In genomic region chr1:205716371-205717132, GRCh38 we compare ENCODE assay signal across 15 cellular contexts. TPM values are rescaled to one million over a fixed set of nuclear protein-coding genes. Genes with fewer than 3 reads are reported as not detected.
DNase-seq lines count a peak whose midpoint lies in the region; ATAC-seq and TF ChIP-seq lines count a peak whose summit lies in the region.
"Had no signal": no experiment of that assay in that cellular context is flagged by ENCODE, and none has a peak within 500 bp of the region (broad histone marks: within the 10 kb centered on the region; RNA-seq: fewer than 3 reads in every experiment).

No MANE protein-coding gene starts in this region.

- DNase-seq in activated naive CD4-positive, alpha-beta T cell (lab: John Stamatoyannopoulos, UW), result no peak
- no peak for DNase-seq in activated naive CD8-positive, alpha-beta T cell treated with anti-CD3 and anti-CD28 coated beads, Interleukin-2, amount 50 U/mL, for 24 hours
- no peak for DNase-seq in right lobe of liver
- no peak for DNase-seq in transverse colon
- DNase-seq in cerebellar nuclear complex (lab: John Stamatoyannopoulos, UW), result no peak
- DNase-seq in NK-92 (lab: John Stamatoyannopoulos, UW; ENCODE audit: unreplicated experiment), result no peak
- DNase-seq in GM03348 (ENCODE audit: low spot score), result no peak
- DNase-seq: ACHN, HFFc6, left cardiac atrium, NCI-H1436, NCI-H526, nucleus accumbens had no signal

- H3K9me3 ChIP-seq in right lobe of liver, result peaks cover 0 to 3% (median 0%) of the 10 kb centered on the region in 4 donors
- H3K9me3 ChIP-seq in transverse colon, result no peaks in the 10 kb centered on the region
- H3K9me3 ChIP-seq: BLaER1 treated with 17β-estradiol and CSF1 and Interleukin-3, amounts not matched to agents 10 nM and 100 nM had no signal

- TF ChIP-seq CTCF in right lobe of liver (IDR thresholded peaks at IDR 0.05) (no peak), transverse colon (IDR thresholded peaks at IDR 0.05) (no peak)

- no peak for TF ChIP-seq POLR2A in right lobe of liver (IDR thresholded peaks at IDR 0.05)
- no peak for TF ChIP-seq POLR2A in transverse colon (IDR thresholded peaks at IDR 0.05)

- H3K9me3 Mint-ChIP-seq in activated naive CD4-positive, alpha-beta T cell treated with anti-CD3 and anti-CD28 coated beads, Interleukin-2, amount 50 U/mL, for 24 hours, result no peaks in the 10 kb centered on the region
- H3K9me3 Mint-ChIP-seq in activated naive CD8-positive, alpha-beta T cell treated with anti-CD3 and anti-CD28 coated beads, Interleukin-2, amount 50 U/mL, for 24 hours, result no peaks in the 10 kb centered on the region
- H3K9me3 Mint-ChIP-seq: HFFc6 had no signal

- peak overlapping the region; percentile 90 for H3K27ac Mint-ChIP-seq in activated naive CD4-positive, alpha-beta T cell treated with anti-CD3 and anti-CD28 coated beads, Interleukin-2, amount 50 U/mL, for 24 hours
- H3K27ac Mint-ChIP-seq in activated naive CD8-positive, alpha-beta T cell treated with anti-CD3 and anti-CD28 coated beads, Interleukin-2, amount 50 U/mL, for 24 hours, result peak overlapping the region; percentile 29

- H3K4me3 Mint-ChIP-seq in activated naive CD4-positive, alpha-beta T cell treated with anti-CD3 and anti-CD28 coated beads, Interleukin-2, amount 50 U/mL, for 24 hours, result no peak overlapping the region
- no peak overlapping the region for H3K4me3 Mint-ChIP-seq in activated naive CD8-positive, alpha-beta T cell treated with anti-CD3 and anti-CD28 coated beads, Interleukin-2, amount 50 U/mL, for 24 hours
- H3K4me3 Mint-ChIP-seq: HFFc6 had no signal

- intact Hi-C loops in right lobe of liver (cut with DNase I) (loop anchor here in 1 of 2 donors (10.0 kb wide), 1 partner anchor 52 kb away; no protein-coding TSS in a partner anchor), transverse colon (cut with DNase I; ENCODE audit: low total_unique reads) (no loop called here)

- H3K4me3 ChIP-seq in right lobe of liver (no peak overlapping the region), transverse colon (no peak overlapping the region)
- H3K4me3 ChIP-seq: BLaER1 treated with 17β-estradiol and CSF1 and Interleukin-3, amounts not matched to agents 10 nM and 100 nM had no signal

- H3K27me3 ChIP-seq in right lobe of liver (no peaks in the 10 kb centered on the region), transverse colon (no peaks in the 10 kb centered on the region)
- H3K27me3 ChIP-seq: BLaER1 treated with 17β-estradiol and CSF1 and Interleukin-3, amounts not matched to agents 10 nM and 100 nM had no signal

- H3K4me1 ChIP-seq in right lobe of liver, result peaks cover 0 to 63% (median 26%) of the 10 kb centered on the region in 4 donors
- H3K4me1 ChIP-seq in transverse colon, result peaks cover 0 to 40% (median 24%) of the 10 kb centered on the region in 4 donors

- in situ Hi-C loops in transverse colon (cut with MboI; ENCODE audit: low pct_ligation_motif_present in 1 of 4, low pct_unique_long_range_greater_than_20kb in 1 of 4, low sequenced_read_pairs in 3 of 4), result loop anchor here in 1 of 4 donors (10.0 kb wide), 1 partner anchor 62 kb away; no protein-coding TSS in a partner anchor

- no peaks in the 10 kb centered on the region for H3K27me3 Mint-ChIP-seq in activated naive CD4-positive, alpha-beta T cell treated with anti-CD3 and anti-CD28 coated beads, Interleukin-2, amount 50 U/mL, for 24 hours
- H3K27me3 Mint-ChIP-seq in activated naive CD8-positive, alpha-beta T cell treated with anti-CD3 and anti-CD28 coated beads, Interleukin-2, amount 50 U/mL, for 24 hours, result no peaks in the 10 kb centered on the region

- peaks cover 0 to 37% (median 19%) of the 10 kb centered on the region in 4 donors for H3K36me3 ChIP-seq in right lobe of liver
- peaks cover 0 to 40% (median 19%) of the 10 kb centered on the region in 4 donors for H3K36me3 ChIP-seq in transverse colon

- H3K27ac ChIP-seq in right lobe of liver (peak overlapping the region; percentile 6 to 79 (median 57)), transverse colon (peak overlapping the region; percentile 17 to 74 (median 38))
- H3K27ac ChIP-seq: BLaER1 treated with 17β-estradiol and CSF1 and Interleukin-3, amounts not matched to agents 10 nM and 100 nM had no signal

- ATAC-seq in activated naive CD8-positive, alpha-beta T cell treated with anti-CD3 and anti-CD28 coated beads, Interleukin-2, amount 50 U/mL, for 24 hours, result no peak
- ATAC-seq in right lobe of liver, result peak in 2 of 4 donors; percentile 9 to 15
- ATAC-seq: left cardiac atrium had no signal

- no peak for TF ChIP-seq EP300 in transverse colon (IDR thresholded peaks at IDR 0.05; ENCODE audit: low read depth)

- 54% methylated on average over 7 of the region's 7 CpGs for WGBS in right lobe of liver (ENCODE audit: insufficient coverage, low coverage, low lambda C conversion rate, missing lambda C conversion rate)
- 58 to 65% methylated on average over 5 to 7 of the region's 7 CpGs for WGBS in transverse colon (ENCODE audit: low coverage in 1 of 2), 2 donors

- H3K4me1 Mint-ChIP-seq in activated naive CD4-positive, alpha-beta T cell treated with anti-CD3 and anti-CD28 coated beads, Interleukin-2, amount 50 U/mL, for 24 hours, result peaks cover 22% of the 10 kb centered on the region
- peaks cover 31% of the 10 kb centered on the region for H3K4me1 Mint-ChIP-seq in activated naive CD8-positive, alpha-beta T cell treated with anti-CD3 and anti-CD28 coated beads, Interleukin-2, amount 50 U/mL, for 24 hours

- H3K36me3 Mint-ChIP-seq in activated naive CD4-positive, alpha-beta T cell treated with anti-CD3 and anti-CD28 coated beads, Interleukin-2, amount 50 U/mL, for 24 hours, result peaks cover 10% of the 10 kb centered on the region
- H3K36me3 Mint-ChIP-seq in activated naive CD8-positive, alpha-beta T cell treated with anti-CD3 and anti-CD28 coated beads, Interleukin-2, amount 50 U/mL, for 24 hours (ENCODE audit: low read depth), result peaks cover 57% of the 10 kb centered on the region

RNA-seq across cellular contexts. Expression of gene NUCKS1, which starts 33.4 kb away (rescaled TPM):
- total RNA-seq in right lobe of liver (10 to 100 TPM; 32.8 to 91.1 (median 68.6) TPM), transverse colon (10 to 100 TPM; 21.7 to 45.7 (median 35.1) TPM)

RNA-seq across cellular contexts. Expression of gene SLC45A3, which starts 36.2 kb away (rescaled TPM):
- total RNA-seq in right lobe of liver (10 to 100 TPM in 2 of 6 experiments, 1 to 10 TPM in 4; 6.9 to 27.0 (median 7.9) TPM), transverse colon (10 to 100 TPM; 12.2 to 29.1 (median 17.0) TPM)

RNA-seq across cellular contexts. Expression of gene RAB29, which starts 58.7 kb away (rescaled TPM):
- 10 to 100 TPM; 16.4 to 26.8 (median 21.2) TPM for total RNA-seq in right lobe of liver
- total RNA-seq in transverse colon, result 10 to 100 TPM in 2 of 4 donors, 1 to 10 TPM in 2; 1.1 to 13.9 (median 10.2) TPM
